In the genomic region with DNA sequence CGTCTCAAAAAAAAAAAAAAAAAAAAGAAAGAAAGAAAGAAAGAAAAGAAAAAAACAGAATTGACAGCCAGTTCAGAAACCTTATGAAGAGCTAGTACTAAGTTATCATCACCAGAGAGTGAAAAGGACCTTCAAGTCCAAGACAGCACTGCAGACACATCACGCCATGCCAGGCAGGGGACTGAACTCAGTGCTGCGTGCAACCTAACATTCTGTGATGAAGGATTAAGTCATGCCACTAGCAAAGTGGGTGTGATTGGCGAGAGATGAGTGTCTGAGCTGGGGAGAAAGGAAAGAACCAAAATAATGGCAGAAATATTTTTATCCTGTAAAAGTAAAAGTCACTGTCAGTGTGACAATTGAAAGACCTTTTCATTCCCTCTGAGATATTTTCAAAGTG, we compare ENCODE assay signal across 15 cellular contexts. TPM values are rescaled to one million over a fixed set of nuclear protein-coding genes. Genes with fewer than 3 reads are reported as not detected.
A peak's percentile ranks its signal among the peaks of the same experiment; 100 is the strongest.
DNase-seq lines count a peak whose midpoint lies in the region; TF ChIP-seq lines count a peak whose summit lies in the region.
"Had no signal": no experiment of that assay in that cellular context is flagged by ENCODE, and none has a peak within 500 bp of the region (broad histone marks: within the 10 kb centered on the region; RNA-seq: fewer than 3 reads in every experiment).

No MANE protein-coding gene starts in this region.

- no peaks in the 10 kb centered on the region for H3K27me3 ChIP-seq in osteoblast (ENCODE audit: insufficient read depth, low read length)
- H3K27me3 ChIP-seq in prostate gland (replicated peaks; ENCODE audit: insufficient read depth): no peaks in the 10 kb centered on the region
- no peaks in the 10 kb centered on the region; the same call in 1 of the 2 replicates for H3K27me3 ChIP-seq in Caco-2 (replicated peaks; ENCODE audit: control insufficient read depth, insufficient read depth, low read length)
- H3K27me3 ChIP-seq: BE2C had no signal

- peak overlapping the region in 3 of 5 experiments; percentile 29 to 88 (median 87) for H3K27ac Mint-ChIP-seq in brain
- H3K27ac Mint-ChIP-seq in Caco-2 (ENCODE audit: unreplicated experiment): no peak overlapping the region
- H3K27ac Mint-ChIP-seq: CD4-positive, CD25-positive, alpha-beta regulatory T cell; CD8-positive, alpha-beta memory T cell; GM23338 had no signal

- no peak for TF ChIP-seq POLR2A in prostate gland (IDR thresholded peaks at IDR 0.05)

- TF ChIP-seq CTCF in HEK293 (tag by site-specific recombination; IDR thresholded peaks at IDR 0.05) (no peak), brain (conservative IDR thresholded peaks at IDR 0.05) (no peak), osteoblast (IDR thresholded peaks at IDR 0.05; ENCODE audit: extremely low read depth, low read depth, low read length) (no peak), prostate gland (IDR thresholded peaks at IDR 0.05) (no peak), Caco-2 (IDR thresholded peaks at IDR 0.05; ENCODE audit: insufficient read depth in 1 of 2, low read depth in 1 of 2, low read length in 1 of 2, severe bottlenecking in 1 of 2, unreplicated experiment in 1 of 2) (no peak)

- H3K36me3 ChIP-seq in HEK293 (ENCODE audit: control insufficient read depth in 2 of 2, insufficient read depth in 1 of 2, low read length in 2 of 2) (no peaks in the 10 kb centered on the region), osteoblast (ENCODE audit: insufficient read depth, low read length) (peaks cover 6% of the 10 kb centered on the region), prostate gland (no peaks in the 10 kb centered on the region), Caco-2 (ENCODE audit: control insufficient read depth, insufficient read depth, low read length) (no peaks in the 10 kb centered on the region)

- H3K4me3 ChIP-seq in HEK293 (ENCODE audit: low read depth, low read length) (no peak overlapping the region), osteoblast (ENCODE audit: insufficient read depth, low read length) (no peak overlapping the region), prostate gland (no peak overlapping the region), Caco-2 (ENCODE audit: low read depth, low read length) (no peak overlapping the region)
- H3K4me3 ChIP-seq: GM23338 had no signal

- H3K27ac ChIP-seq in HEK293 (ENCODE audit: extremely low read depth, low read depth, low read length): no peak overlapping the region
- peak overlapping the region; percentile 10 for H3K27ac ChIP-seq in osteoblast (ENCODE audit: low read depth, low read length)
- no peak overlapping the region for H3K27ac ChIP-seq in prostate gland

- H3K27me3 Mint-ChIP-seq in brain (no peaks in the 10 kb centered on the region), Caco-2 (ENCODE audit: insufficient read depth, unreplicated experiment) (peaks cover 7% of the 10 kb centered on the region)

- intact Hi-C loops in prostate gland (cut with DNase I): no loop called here
- intact Hi-C loops in Caco-2 (cut with micrococcal nuclease; ENCODE audit: unreplicated experiment): no loop called here

- peaks cover 16% of the 10 kb centered on the region for H3K4me1 ChIP-seq in HEK293 (ENCODE audit: control insufficient read depth, insufficient read depth, low read length)
- peaks cover 65% of the 10 kb centered on the region for H3K4me1 ChIP-seq in osteoblast (ENCODE audit: insufficient read depth, low read length)
- no peaks in the 10 kb centered on the region for H3K4me1 ChIP-seq in prostate gland (replicated peaks)
- no peaks in the 10 kb centered on the region for H3K4me1 ChIP-seq in Caco-2

- H2AFZ ChIP-seq in osteoblast (ENCODE audit: low read length): no peak overlapping the region
- H2AFZ ChIP-seq: GM23338 had no signal

- peak overlapping the region in 1 of 5 experiments; percentile 74 for H3K4me3 Mint-ChIP-seq in brain
- no peak overlapping the region for H3K4me3 Mint-ChIP-seq in Caco-2 (ENCODE audit: unreplicated experiment)
- H3K4me3 Mint-ChIP-seq: CD4-positive, CD25-positive, alpha-beta regulatory T cell; CD8-positive, alpha-beta memory T cell; GM23338 had no signal

- no peaks in the 10 kb centered on the region for H3K9me3 ChIP-seq in HEK293 (ENCODE audit: control insufficient read depth, insufficient read depth, low read depth, low read length)
- no peaks in the 10 kb centered on the region for H3K9me3 ChIP-seq in osteoblast (ENCODE audit: low read depth, low read length)
- H3K9me3 ChIP-seq in prostate gland: no peaks in the 10 kb centered on the region
- no peaks in the 10 kb centered on the region for H3K9me3 ChIP-seq in Caco-2
- H3K9me3 ChIP-seq: BE2C had no signal

- H3K4me2 ChIP-seq in osteoblast (ENCODE audit: insufficient read depth, low read length): no peak overlapping the region
- H3K4me2 ChIP-seq: GM23338 had no signal

- 88% methylated on average over 4 of the region's 4 CpGs for WGBS in prostate gland

- CTCF ChIA-PET in HEK293 (lab: Yijun Ruan, JAX): no interaction called here
- CTCF ChIA-PET in Caco-2 (lab: Charles Lee): no interaction called here

- H3K9me3 Mint-ChIP-seq in brain: no peaks in the 10 kb centered on the region
- no peaks in the 10 kb centered on the region for H3K9me3 Mint-ChIP-seq in Caco-2 (ENCODE audit: unreplicated experiment)
- H3K9me3 Mint-ChIP-seq: CD8-positive, alpha-beta memory T cell; GM23338 had no signal

- peaks cover 85% of the 10 kb centered on the region for H3K79me2 ChIP-seq in osteoblast (ENCODE audit: insufficient read depth, low read length)

- H3K36me3 Mint-ChIP-seq in brain (peaks cover 54% of the 10 kb centered on the region), Caco-2 (ENCODE audit: insufficient read depth, unreplicated experiment) (no peaks in the 10 kb centered on the region)
- H3K36me3 Mint-ChIP-seq: CD4-positive, CD25-positive, alpha-beta regulatory T cell; CD8-positive, alpha-beta memory T cell had no signal

- POLR2A ChIA-PET in HEK293 (lab: Yijun Ruan, JAX) (no interaction called here), Caco-2 (lab: Charles Lee) (interaction anchor here (0.7 kb wide), 1 partner anchor 135 kb away, joined by 3 read pairs; no protein-coding TSS in a partner anchor)

- no TSS peak for BruUV-seq in Caco-2 (replicated peaks; lab: Mats Ljungman, UMichigan)

- peaks cover 10% of the 10 kb centered on the region for H4K20me1 ChIP-seq in osteoblast (ENCODE audit: insufficient read depth, low read length)

- H3K4me1 Mint-ChIP-seq in brain (peaks cover 100% of the 10 kb centered on the region), Caco-2 (ENCODE audit: low read depth, unreplicated experiment) (no peaks in the 10 kb centered on the region)
- H3K4me1 Mint-ChIP-seq: CD4-positive, CD25-positive, alpha-beta regulatory T cell had no signal

- peak; percentile 12 for DNase-seq in RKO (ENCODE audit: low spot score)
- DNase-seq in osteoblast (ENCODE audit: insufficient read length, low spot score, missing footprints): no peak
- DNase-seq in NCI-H2171 treated with DMSO at 0.1 percent for 48 hours (lab: John Stamatoyannopoulos, UW): no peak
- no peak for DNase-seq in prostate gland (ENCODE audit: low spot score)
- no peak for DNase-seq in activated CD8-positive, alpha-beta memory T cell treated with anti-CD3 and anti-CD28 coated beads, Interleukin-2, amount 50 U/mL, for 4 hours
- no peak for DNase-seq in Caco-2
- DNase-seq: ACHN; BE2C; C1 segment of cervical spinal cord; CD4-positive, CD25-positive, alpha-beta regulatory T cell; CD8-positive, alpha-beta memory T cell; COR-L47 had no signal

TF ChIP-seq in HEK293, 187 proteins besides CTCF, POLR2A, EP300 and RAD21:
- TF ChIP-seq ZNF140 (tag by site-specific recombination; IDR thresholded peaks at IDR 0.05) (no peak), ZNF23 (tag by site-specific recombination; IDR thresholded peaks at IDR 0.05; ENCODE audit: borderline replicate concordance) (no peak), ZNF2 (tag by site-specific recombination; IDR thresholded peaks at IDR 0.05) (no peak), PRDM1 (tag by site-specific recombination; IDR thresholded peaks at IDR 0.05) (peak; percentile 38)

RNA-seq across cellular contexts. Expression of gene MAP1B, which starts 54.7 kb away (rescaled TPM):
- polyA plus RNA-seq in brain (ENCODE audit: insufficient read depth, low read depth, low replicate concordance): 158 TPM
- total RNA-seq in osteoblast (123 and 164 TPM in 2 replicates), prostate gland (100 to 1,000 TPM in 1 of 2 donors, 10 to 100 TPM in 1; 99.6 to 515 TPM), Caco-2 (2022) (0.66 and 0.77 TPM in 2 replicates)

Comparison
In these comparisons a context has a peak if more than half of its experiments do, and no peak if none do; other contexts are left out.
1. RNA of gene MAP1B, which starts 54.7 kb away (total RNA-seq): 99.6 to 515 TPM in prostate gland and 123 to 164 TPM in osteoblast; 0.66 to 0.77 TPM in Caco-2; every median in the first group is over 10 times any median in the second.